ENCODE assay signal across 25 cellular contexts in the genomic region with DNA sequence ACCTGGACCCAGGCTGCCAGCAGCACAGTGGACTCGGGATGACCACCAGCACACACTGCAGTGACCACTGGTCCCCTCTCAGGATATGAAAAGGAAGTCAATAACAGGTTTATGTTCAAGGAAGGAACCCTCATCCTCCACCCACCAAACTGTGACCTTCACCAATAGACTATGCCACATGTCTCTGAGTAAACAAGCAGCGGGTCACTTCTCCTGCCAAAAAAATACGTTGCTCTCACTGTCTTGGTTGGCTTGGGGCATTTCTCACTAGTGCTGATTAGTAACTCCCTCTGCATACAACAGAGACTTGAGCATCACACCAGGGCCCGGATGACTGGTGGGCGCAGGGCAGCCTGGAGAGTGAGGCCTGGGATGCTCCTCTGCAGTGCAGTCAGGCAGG.
"Had no signal": no experiment of that assay in that cellular context is flagged by ENCODE, and none has a peak within 500 bp of the region (broad histone marks: within the 10 kb centered on the region; RNA-seq: fewer than 3 reads in every experiment).

No MANE protein-coding gene starts in this region.

- H3K4me3 ChIP-seq: cardiac muscle cell, SJCRH30, SK-N-MC had no signal

- H3K4me1 ChIP-seq: SJCRH30 had no signal

- H3K9me3 ChIP-seq: SJCRH30 had no signal

- H3K27me3 ChIP-seq: brain microvascular endothelial cell, cardiac muscle cell, SJCRH30 had no signal

- ATAC-seq: activated CD8-positive, alpha-beta T cell treated with anti-CD3 and anti-CD28 coated beads for 36 hours; activated T-cell treated with anti-CD3 and anti-CD28 coated beads, Interleukin-2, amount 50 U/mL, for 4 hours; Panc1 had no signal

- H3K27ac ChIP-seq: brain microvascular endothelial cell, cardiac muscle cell, SJCRH30, SK-N-MC had no signal

- DNase-seq: activated CD4-positive, alpha-beta T cell treated with anti-CD3 and anti-CD28 coated beads, Interleukin-2, amount 10 ng/mL, durations not matched to agents 24 days and 14 days; activated CD4-positive, alpha-beta T cell treated with anti-CD3 and anti-CD28 coated beads, Interleukin-2, amount 50 U/mL, for 4 hours; activated CD8-positive, alpha-beta T cell treated with anti-CD3 and anti-CD28 coated beads for 36 hours; activated gamma-delta T cell treated with Interleukin-2 at 50 U/mL for 16 hours; activated naive CD4-positive, alpha-beta T cell treated with anti-CD3 and anti-CD28 coated beads, Interleukin-2, amount 50 U/mL, for 16 hours; activated naive CD8-positive, alpha-beta T cell treated with anti-CD3 and anti-CD28 coated beads for 36 hours; activated T-cell treated with anti-CD3 and anti-CD28 coated beads, Interleukin-2, amount 50 U/mL, for 4 hours; amniotic stem cell; aorta; brain microvascular endothelial cell; KG1; MM.1S; MV-4-11; NCI-H1092; NCI-H1436 treated with DMSO at 0.1 percent for 48 hours; NCI-H1694 treated with DMSO at 0.1 percent for 48 hours; NCI-H2029; NCI-H345; NCI-H524 treated with DMSO at 0.1 percent for 48 hours; SHP77; SJCRH30; T1000 had no signal
